Comparison of ENCODE assay signal across 8 cellular contexts in the genomic region with DNA sequence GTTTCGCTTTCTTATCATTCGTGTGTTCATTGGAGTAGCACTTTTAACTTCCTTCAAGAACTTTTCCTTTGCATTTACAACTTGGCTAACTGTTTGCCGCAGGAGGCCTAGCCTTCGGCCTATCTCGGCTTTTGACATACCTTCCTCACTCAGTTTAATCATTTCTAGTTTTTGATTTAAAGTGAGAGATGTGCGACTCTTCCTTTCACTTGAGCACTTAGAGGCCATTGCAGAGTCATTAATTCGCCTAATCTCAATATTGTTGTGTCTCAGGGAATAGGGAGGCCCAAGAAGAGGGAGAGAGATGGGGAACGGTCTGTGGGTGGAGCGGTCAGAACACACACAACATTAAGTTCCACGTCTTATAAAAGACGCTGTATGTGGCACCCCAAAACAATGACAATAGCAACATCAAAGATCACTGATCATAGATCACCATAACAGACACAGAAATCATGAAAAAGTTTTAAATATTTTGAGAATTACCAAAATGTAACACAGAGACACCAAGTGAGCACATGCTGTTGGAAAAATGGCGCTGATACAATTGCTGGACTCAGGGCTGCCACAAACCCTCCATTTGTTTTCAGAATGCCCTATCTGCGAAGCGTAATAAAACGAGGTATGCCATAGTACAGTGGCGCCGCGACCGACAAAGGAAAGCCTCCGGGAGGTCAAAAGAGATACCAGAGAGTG. TPM values are rescaled to one million over a fixed set of nuclear protein-coding genes. Genes with fewer than 3 reads are reported as not detected.
DNase-seq lines count a peak whose midpoint lies in the region; ATAC-seq and TF ChIP-seq lines count a peak whose summit lies in the region.

No MANE protein-coding gene starts in this region.

- peak overlapping the region; percentile 95 to 99 (median 97) for H3K9ac ChIP-seq in BLaER1 treated with 17β-estradiol and CSF1 and Interleukin-3, amounts not matched to agents 10 nM and 100 nM
- peak overlapping the region; percentile 72 to 96 for H3K9ac ChIP-seq in mucosa of rectum (ENCODE audit: low read depth in 1 of 2, low read length in 2 of 2)

- in situ Hi-C loops in brain microvascular endothelial cell (cut with HindIII; ENCODE audit: low pct_ligation_motif_present, low sequenced_read_pairs) (no loop called here), KBM-7 (cut with MboI; ENCODE audit: low pct_unique_long_range_greater_than_20kb, low sequenced_read_pairs) (no loop called here)

- peak overlapping the region; percentile 67 to 83 (median 78) for H3K4me3 ChIP-seq in BLaER1 treated with 17β-estradiol and CSF1 and Interleukin-3, amounts not matched to agents 10 nM and 100 nM
- H3K4me3 ChIP-seq in brain microvascular endothelial cell (ENCODE audit: low read depth, low read length) (peak overlapping the region; percentile 88), mucosa of rectum (ENCODE audit: low read length in 2 of 2) (peak overlapping the region; percentile 91 to 97)

- DNase-seq in brain microvascular endothelial cell (no peak), KBM-7 (no peak), EL (no peak), GM19238 (ENCODE audit: insufficient read length, low spot score) (no peak)

- no peak for ATAC-seq in HG03095 (IDR thresholded peaks at IDR 0.05; ENCODE audit: unreplicated experiment)

- H3K27me3 Mint-ChIP-seq in IgD-negative memory B cell, result no peaks in the 10 kb centered on the region

- TF ChIP-seq CTCF in brain microvascular endothelial cell (IDR thresholded peaks at IDR 0.05; ENCODE audit: low read depth, low read length, missing control alignments), result no peak

- H3K9me3 ChIP-seq in BLaER1 treated with 17β-estradiol and CSF1 and Interleukin-3, amounts not matched to agents 10 nM and 100 nM (replicated peaks in 1 of 11), result peaks cover 7 to 29% (median 21%) of the 10 kb centered on the region in 11 experiments; a peak in 21 of 22 replicates
- H3K9me3 ChIP-seq in mucosa of rectum (ENCODE audit: control insufficient read depth in 2 of 2, low read length in 2 of 2), result no peaks in the 10 kb centered on the region

- no peaks in the 10 kb centered on the region for H3K27me3 ChIP-seq in BLaER1 treated with 17β-estradiol and CSF1 and Interleukin-3, amounts not matched to agents 10 nM and 100 nM
- H3K27me3 ChIP-seq in brain microvascular endothelial cell (replicated peaks) (no peaks in the 10 kb centered on the region), mucosa of rectum (ENCODE audit: control insufficient read depth in 2 of 2, insufficient read depth in 2 of 2, low read length in 2 of 2) (no peaks in the 10 kb centered on the region)

- peaks cover 36 to 52% (median 49%) of the 10 kb centered on the region in 3 donors for H3K4me1 Mint-ChIP-seq in IgD-negative memory B cell

- H3K9me3 Mint-ChIP-seq in IgD-negative memory B cell, result peaks cover 0 to 2% (median 0%) of the 10 kb centered on the region in 3 donors

- H3K4me2 ChIP-seq in BLaER1 treated with 17β-estradiol and CSF1 and Interleukin-3, amounts not matched to agents 10 nM and 100 nM, result peak overlapping the region; percentile 81 to 91 (median 85)

- H3K4me3 Mint-ChIP-seq in IgD-negative memory B cell, result peak overlapping the region; percentile 99 to 100 (median 99)

- peak overlapping the region; percentile 99 to 100 (median 99) for H3K27ac Mint-ChIP-seq in IgD-negative memory B cell

- peaks cover 3% of the 10 kb centered on the region for H3K36me3 Mint-ChIP-seq in IgD-negative memory B cell

- peak overlapping the region; percentile 92 to 99 (median 97) for H3K27ac ChIP-seq in BLaER1 treated with 17β-estradiol and CSF1 and Interleukin-3, amounts not matched to agents 10 nM and 100 nM
- H3K27ac ChIP-seq in brain microvascular endothelial cell, result peak overlapping the region; percentile 95
- H3K27ac ChIP-seq in mucosa of rectum (ENCODE audit: low read depth in 2 of 2, low read length in 2 of 2), result peak overlapping the region; percentile 98

- H3K4me1 ChIP-seq in BLaER1 treated with 17β-estradiol and CSF1 and Interleukin-3, amounts not matched to agents 10 nM and 100 nM, result peaks cover 37 to 84% (median 67%) of the 10 kb centered on the region in 10 experiments
- H3K4me1 ChIP-seq in mucosa of rectum (ENCODE audit: control insufficient read depth in 2 of 2, insufficient read depth in 2 of 2, low read length in 2 of 2), result peaks cover 3 to 10% of the 10 kb centered on the region in 2 donors

- peaks cover 24 to 73% (median 57%) of the 10 kb centered on the region in 11 experiments for H3K36me3 ChIP-seq in BLaER1 treated with 17β-estradiol and CSF1 and Interleukin-3, amounts not matched to agents 10 nM and 100 nM
- H3K36me3 ChIP-seq in brain microvascular endothelial cell (replicated peaks) (no peaks in the 10 kb centered on the region), mucosa of rectum (ENCODE audit: control insufficient read depth in 2 of 2, insufficient read depth in 2 of 2, low read length in 2 of 2) (peaks cover 5 to 12% of the 10 kb centered on the region in 2 donors)

- peaks cover 21 to 64% (median 53%) of the 10 kb centered on the region in 11 experiments for H4K20me1 ChIP-seq in BLaER1 treated with 17β-estradiol and CSF1 and Interleukin-3, amounts not matched to agents 10 nM and 100 nM

RNA-seq across cellular contexts. Expression of a gene that starts 0.6 kb away (rescaled TPM):
- 5.3 TPM for polyA plus RNA-seq in IgD-negative memory B cell

RNA-seq across cellular contexts. Expression of a gene that starts 0.7 kb away (rescaled TPM):
- 55.3 TPM for polyA plus RNA-seq in IgD-negative memory B cell

RNA-seq across cellular contexts. Expression of a gene that starts 10.3 kb away (rescaled TPM):
- not detected for polyA plus RNA-seq in IgD-negative memory B cell

RNA-seq across cellular contexts. Expression of a gene that starts 23.8 kb away (rescaled TPM):
- polyA plus RNA-seq in IgD-negative memory B cell, result not detected

RNA-seq across cellular contexts. Expression of a gene that starts 29.6 kb away (rescaled TPM):
- polyA plus RNA-seq in IgD-negative memory B cell, result not detected
